Comparison of ENCODE assay signal across 1 cellular context in genomic region chr11:47447906-47448305, GRCh38.
TF ChIP-seq lines count a peak whose summit lies in the region.

No MANE protein-coding gene starts in this region.

TF ChIP-seq in H1, 55 proteins besides CTCF, POLR2A, EP300 and RAD21:
- TF ChIP-seq CEBPB (IDR thresholded peaks at IDR 0.05; ENCODE audit: low read depth, low read length) (no peak), POLR2AphosphoS5 (IDR thresholded peaks at IDR 0.05; ENCODE audit: low read depth, low read length) (no peak), KDM1A (IDR thresholded peaks at IDR 0.05; ENCODE audit: borderline replicate concordance, low read length) (no peak), KDM5A (IDR thresholded peaks at IDR 0.05; ENCODE audit: low read length) (no peak), EZH2 (IDR thresholded peaks at IDR 0.05; ENCODE audit: low read depth, low read length, severe bottlenecking) (no peak), POU5F1 (IDR thresholded peaks at IDR 0.05; ENCODE audit: low read depth, low read length) (no peak)
- TF ChIP-seq, protein P1, sequence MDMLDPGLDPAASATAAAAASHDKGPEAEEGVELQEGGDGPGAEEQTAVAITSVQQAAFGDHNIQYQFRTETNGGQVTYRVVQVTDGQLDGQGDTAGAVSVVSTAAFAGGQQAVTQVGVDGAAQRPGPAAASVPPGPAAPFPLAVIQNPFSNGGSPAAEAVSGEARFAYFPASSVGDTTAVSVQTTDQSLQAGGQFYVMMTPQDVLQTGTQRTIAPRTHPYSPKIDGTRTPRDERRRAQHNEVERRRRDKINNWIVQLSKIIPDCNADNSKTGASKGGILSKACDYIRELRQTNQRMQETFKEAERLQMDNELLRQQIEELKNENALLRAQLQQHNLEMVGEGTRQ (IDR thresholded peaks at IDR 0.05; ENCODE audit: low read length), result no peak
TF ChIP-seq in H1: peak in this region for 0.
